In the genomic region with DNA sequence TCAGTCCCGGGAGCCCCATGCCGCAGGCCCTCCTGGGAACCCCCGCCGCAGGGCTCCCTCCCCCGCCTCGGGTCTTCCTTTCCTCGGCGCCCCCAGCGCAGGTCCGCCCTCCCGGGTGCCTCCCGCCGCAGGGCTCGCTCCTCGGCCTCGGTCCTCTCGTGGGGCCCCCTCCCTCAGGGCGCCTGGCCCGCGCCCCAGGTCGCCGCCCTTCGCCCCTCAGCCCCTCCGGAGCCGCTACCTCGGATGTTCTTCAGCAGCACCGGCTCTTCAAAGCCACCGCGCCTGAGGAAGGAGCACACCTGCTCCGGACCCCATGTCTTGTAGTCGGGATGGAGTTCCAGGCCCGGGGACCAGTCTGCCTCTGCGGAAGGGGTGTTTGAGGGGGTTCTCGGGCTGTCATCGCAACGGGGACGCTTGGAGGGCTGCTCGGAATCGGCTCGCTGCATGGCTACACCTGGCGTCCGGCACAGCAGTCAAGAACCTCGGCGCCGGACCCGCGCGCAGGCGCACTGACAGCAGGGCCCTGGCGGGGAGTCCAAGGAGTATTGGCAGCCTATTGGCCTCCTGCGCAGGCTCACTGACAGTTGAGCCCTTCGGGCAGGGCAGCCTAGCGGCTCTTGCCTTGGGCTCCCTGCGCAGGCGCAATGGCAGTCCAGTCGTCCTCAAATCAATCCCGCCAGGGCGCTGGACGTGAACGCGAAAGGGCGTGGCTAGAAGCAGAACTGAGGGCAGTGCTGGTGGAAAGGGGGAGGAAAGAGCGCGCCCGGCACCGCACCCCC, we compare ENCODE assay signal across 1 cellular context.
A peak's percentile ranks its signal among the peaks of the same experiment; 100 is the strongest.
TF ChIP-seq lines count a peak whose summit lies in the region.

A gene (minus strand): TSS at position 511 of the 779 bp plus-strand sequence. CDS start 65 bp downstream, at position 446.

TF ChIP-seq in WTC11, 78 proteins besides CTCF, POLR2A, EP300 and RAD21 (continued from another document):
- TF ChIP-seq, protein P1, sequence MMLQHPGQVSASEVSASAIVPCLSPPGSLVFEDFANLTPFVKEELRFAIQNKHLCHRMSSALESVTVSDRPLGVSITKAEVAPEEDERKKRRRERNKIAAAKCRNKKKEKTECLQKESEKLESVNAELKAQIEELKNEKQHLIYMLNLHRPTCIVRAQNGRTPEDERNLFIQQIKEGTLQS (CRISPR knock-in tag; conservative IDR thresholded peaks at IDR 0.05): no peak
- TF ChIP-seq GABPB1 (CRISPR knock-in tag; IDR thresholded peaks at IDR 0.05): peak; percentile 59; the same call in 1 of the 2 replicates
- TF ChIP-seq ELF4 (CRISPR knock-in tag; IDR thresholded peaks at IDR 0.05; ENCODE audit: low read depth): no peak
- no peak for TF ChIP-seq CBFB (CRISPR knock-in tag; IDR thresholded peaks at IDR 0.05; ENCODE audit: low read depth)
- TF ChIP-seq, protein P2, sequence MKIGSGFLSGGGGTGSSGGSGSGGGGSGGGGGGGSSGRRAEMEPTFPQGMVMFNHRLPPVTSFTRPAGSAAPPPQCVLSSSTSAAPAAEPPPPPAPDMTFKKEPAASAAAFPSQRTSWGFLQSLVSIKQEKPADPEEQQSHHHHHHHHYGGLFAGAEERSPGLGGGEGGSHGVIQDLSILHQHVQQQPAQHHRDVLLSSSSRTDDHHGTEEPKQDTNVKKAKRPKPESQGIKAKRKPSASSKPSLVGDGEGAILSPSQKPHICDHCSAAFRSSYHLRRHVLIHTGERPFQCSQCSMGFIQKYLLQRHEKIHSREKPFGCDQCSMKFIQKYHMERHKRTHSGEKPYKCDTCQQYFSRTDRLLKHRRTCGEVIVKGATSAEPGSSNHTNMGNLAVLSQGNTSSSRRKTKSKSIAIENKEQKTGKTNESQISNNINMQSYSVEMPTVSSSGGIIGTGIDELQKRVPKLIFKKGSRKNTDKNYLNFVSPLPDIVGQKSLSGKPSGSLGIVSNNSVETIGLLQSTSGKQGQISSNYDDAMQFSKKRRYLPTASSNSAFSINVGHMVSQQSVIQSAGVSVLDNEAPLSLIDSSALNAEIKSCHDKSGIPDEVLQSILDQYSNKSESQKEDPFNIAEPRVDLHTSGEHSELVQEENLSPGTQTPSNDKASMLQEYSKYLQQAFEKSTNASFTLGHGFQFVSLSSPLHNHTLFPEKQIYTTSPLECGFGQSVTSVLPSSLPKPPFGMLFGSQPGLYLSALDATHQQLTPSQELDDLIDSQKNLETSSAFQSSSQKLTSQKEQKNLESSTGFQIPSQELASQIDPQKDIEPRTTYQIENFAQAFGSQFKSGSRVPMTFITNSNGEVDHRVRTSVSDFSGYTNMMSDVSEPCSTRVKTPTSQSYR (CRISPR knock-in tag; IDR thresholded peaks at IDR 0.05): no peak
- TF ChIP-seq, protein P3, sequence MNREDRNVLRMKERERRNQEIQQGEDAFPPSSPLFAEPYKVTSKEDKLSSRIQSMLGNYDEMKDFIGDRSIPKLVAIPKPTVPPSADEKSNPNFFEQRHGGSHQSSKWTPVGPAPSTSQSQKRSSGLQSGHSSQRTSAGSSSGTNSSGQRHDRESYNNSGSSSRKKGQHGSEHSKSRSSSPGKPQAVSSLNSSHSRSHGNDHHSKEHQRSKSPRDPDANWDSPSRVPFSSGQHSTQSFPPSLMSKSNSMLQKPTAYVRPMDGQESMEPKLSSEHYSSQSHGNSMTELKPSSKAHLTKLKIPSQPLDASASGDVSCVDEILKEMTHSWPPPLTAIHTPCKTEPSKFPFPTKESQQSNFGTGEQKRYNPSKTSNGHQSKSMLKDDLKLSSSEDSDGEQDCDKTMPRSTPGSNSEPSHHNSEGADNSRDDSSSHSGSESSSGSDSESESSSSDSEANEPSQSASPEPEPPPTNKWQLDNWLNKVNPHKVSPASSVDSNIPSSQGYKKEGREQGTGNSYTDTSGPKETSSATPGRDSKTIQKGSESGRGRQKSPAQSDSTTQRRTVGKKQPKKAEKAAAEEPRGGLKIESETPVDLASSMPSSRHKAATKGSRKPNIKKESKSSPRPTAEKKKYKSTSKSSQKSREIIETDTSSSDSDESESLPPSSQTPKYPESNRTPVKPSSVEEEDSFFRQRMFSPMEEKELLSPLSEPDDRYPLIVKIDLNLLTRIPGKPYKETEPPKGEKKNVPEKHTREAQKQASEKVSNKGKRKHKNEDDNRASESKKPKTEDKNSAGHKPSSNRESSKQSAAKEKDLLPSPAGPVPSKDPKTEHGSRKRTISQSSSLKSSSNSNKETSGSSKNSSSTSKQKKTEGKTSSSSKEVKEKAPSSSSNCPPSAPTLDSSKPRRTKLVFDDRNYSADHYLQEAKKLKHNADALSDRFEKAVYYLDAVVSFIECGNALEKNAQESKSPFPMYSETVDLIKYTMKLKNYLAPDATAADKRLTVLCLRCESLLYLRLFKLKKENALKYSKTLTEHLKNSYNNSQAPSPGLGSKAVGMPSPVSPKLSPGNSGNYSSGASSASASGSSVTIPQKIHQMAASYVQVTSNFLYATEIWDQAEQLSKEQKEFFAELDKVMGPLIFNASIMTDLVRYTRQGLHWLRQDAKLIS (CRISPR knock-in tag; IDR thresholded peaks at IDR 0.05; ENCODE audit: borderline replicate concordance): no peak
- TF ChIP-seq, protein P4, sequence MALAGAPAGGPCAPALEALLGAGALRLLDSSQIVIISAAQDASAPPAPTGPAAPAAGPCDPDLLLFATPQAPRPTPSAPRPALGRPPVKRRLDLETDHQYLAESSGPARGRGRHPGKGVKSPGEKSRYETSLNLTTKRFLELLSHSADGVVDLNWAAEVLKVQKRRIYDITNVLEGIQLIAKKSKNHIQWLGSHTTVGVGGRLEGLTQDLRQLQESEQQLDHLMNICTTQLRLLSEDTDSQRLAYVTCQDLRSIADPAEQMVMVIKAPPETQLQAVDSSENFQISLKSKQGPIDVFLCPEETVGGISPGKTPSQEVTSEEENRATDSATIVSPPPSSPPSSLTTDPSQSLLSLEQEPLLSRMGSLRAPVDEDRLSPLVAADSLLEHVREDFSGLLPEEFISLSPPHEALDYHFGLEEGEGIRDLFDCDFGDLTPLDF (CRISPR knock-in tag; IDR thresholded peaks at IDR 0.05): no peak
- TF ChIP-seq MYBL2 (CRISPR knock-in tag; IDR thresholded peaks at IDR 0.05): no peak
- TF ChIP-seq, protein P5, sequence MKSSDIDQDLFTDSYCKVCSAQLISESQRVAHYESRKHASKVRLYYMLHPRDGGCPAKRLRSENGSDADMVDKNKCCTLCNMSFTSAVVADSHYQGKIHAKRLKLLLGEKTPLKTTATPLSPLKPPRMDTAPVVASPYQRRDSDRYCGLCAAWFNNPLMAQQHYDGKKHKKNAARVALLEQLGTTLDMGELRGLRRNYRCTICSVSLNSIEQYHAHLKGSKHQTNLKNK (CRISPR knock-in tag; IDR thresholded peaks at IDR 0.05): no peak
- TF ChIP-seq, protein P6, sequence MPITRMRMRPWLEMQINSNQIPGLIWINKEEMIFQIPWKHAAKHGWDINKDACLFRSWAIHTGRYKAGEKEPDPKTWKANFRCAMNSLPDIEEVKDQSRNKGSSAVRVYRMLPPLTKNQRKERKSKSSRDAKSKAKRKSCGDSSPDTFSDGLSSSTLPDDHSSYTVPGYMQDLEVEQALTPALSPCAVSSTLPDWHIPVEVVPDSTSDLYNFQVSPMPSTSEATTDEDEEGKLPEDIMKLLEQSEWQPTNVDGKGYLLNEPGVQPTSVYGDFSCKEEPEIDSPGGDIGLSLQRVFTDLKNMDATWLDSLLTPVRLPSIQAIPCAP (CRISPR knock-in tag; IDR thresholded peaks at IDR 0.05): peak; percentile 63; the same call in 1 of the 2 replicates
- TF ChIP-seq FOXK1 (CRISPR knock-in tag; IDR thresholded peaks at IDR 0.05): peak; percentile 17; the same call in 1 of the 2 replicates
- no peak for TF ChIP-seq ZNF396 (CRISPR knock-in tag; IDR thresholded peaks at IDR 0.05; ENCODE audit: borderline replicate concordance)
- no peak for TF ChIP-seq ZNF263 (CRISPR knock-in tag; IDR thresholded peaks at IDR 0.05; ENCODE audit: low read depth)
- TF ChIP-seq, protein P7, sequence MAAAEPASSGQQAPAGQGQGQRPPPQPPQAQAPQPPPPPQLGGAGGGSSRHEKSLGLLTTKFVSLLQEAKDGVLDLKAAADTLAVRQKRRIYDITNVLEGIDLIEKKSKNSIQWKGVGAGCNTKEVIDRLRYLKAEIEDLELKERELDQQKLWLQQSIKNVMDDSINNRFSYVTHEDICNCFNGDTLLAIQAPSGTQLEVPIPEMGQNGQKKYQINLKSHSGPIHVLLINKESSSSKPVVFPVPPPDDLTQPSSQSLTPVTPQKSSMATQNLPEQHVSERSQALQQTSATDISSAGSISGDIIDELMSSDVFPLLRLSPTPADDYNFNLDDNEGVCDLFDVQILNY (CRISPR knock-in tag; IDR thresholded peaks at IDR 0.05): 0 out of 2 replicates have a peak, but pooled peaks have one; percentile 58
- TF ChIP-seq ZNF219 (CRISPR knock-in tag; IDR thresholded peaks at IDR 0.05; ENCODE audit: borderline replicate concordance): no peak
- no peak for TF ChIP-seq SMAD4 (CRISPR knock-in tag; IDR thresholded peaks at IDR 0.05)
- TF ChIP-seq SMAD3 (CRISPR knock-in tag; IDR thresholded peaks at IDR 0.05; ENCODE audit: borderline replicate concordance): no peak
- no peak for TF ChIP-seq EMX1 (CRISPR knock-in tag; IDR thresholded peaks at IDR 0.05)
- no peak for TF ChIP-seq ZNF232 (CRISPR knock-in tag; IDR thresholded peaks at IDR 0.05)
- no peak for TF ChIP-seq ZNF671 (CRISPR knock-in tag; IDR thresholded peaks at IDR 0.05)
TF ChIP-seq in WTC11: peak in this region for 15.
